21 cellular contexts compared by ENCODE assay signal in genomic region chr3:142417302-142417701, GRCh38. TPM values are rescaled to one million over a fixed set of nuclear protein-coding genes. Genes with fewer than 3 reads are reported as not detected.
DNase-seq lines count a peak whose midpoint lies in the region; ATAC-seq, FAIRE-seq and TF ChIP-seq lines count a peak whose summit lies in the region.
"Had no signal": no experiment of that assay in that cellular context is flagged by ENCODE, and none has a peak within 500 bp of the region (broad histone marks: within the 10 kb centered on the region; RNA-seq: fewer than 3 reads in every experiment).

No MANE protein-coding gene starts in this region.

- CTCF ChIA-PET in K562 (lab: Yijun Ruan, JAX; ENCODE audit: low intra/inter-chr PET ratio), result no interaction called here
- CTCF ChIA-PET in HepG2 (lab: Yijun Ruan, JAX; ENCODE audit: low intra/inter-chr PET ratio, low total read pairs), result no interaction called here
- CTCF ChIA-PET in naive thymus-derived CD4-positive, alpha-beta T cell (lab: Charles Lee), result no interaction called here

- POLR2A ChIA-PET in K562 (lab: Yijun Ruan, JAX), result interaction anchor here (0.7 kb wide), 1 partner anchor 22 kb away, joined by 3 read pairs; no protein-coding TSS in a partner anchor
- POLR2A ChIA-PET in HepG2 (lab: Yijun Ruan, JAX), result no interaction called here
- POLR2A ChIA-PET in naive thymus-derived CD4-positive, alpha-beta T cell (lab: Charles Lee), result no interaction called here

- H3K27ac ChIP-seq in K562 (ENCODE audit: extremely low read depth, low read depth, low read length), result no peak overlapping the region
- no peak overlapping the region for H3K27ac ChIP-seq in HepG2 (ENCODE audit: extremely low read length, insufficient read depth, low read length)
- H3K27ac ChIP-seq in small intestine (ENCODE audit: low read depth in 1 of 2, low read length in 1 of 2), result no peak overlapping the region
- no peak overlapping the region for H3K27ac ChIP-seq in naive thymus-derived CD4-positive, alpha-beta T cell (ENCODE audit: low read depth, low read length)
- H3K27ac ChIP-seq: BLaER1, C4-2B, GM23248 had no signal

- H3K27ac Mint-ChIP-seq in activated naive CD4-positive, alpha-beta T cell treated with anti-CD3 and anti-CD28 coated beads, Interleukin-2, amount 50 U/mL, for 24 hours, result peak overlapping the region; percentile 65
- no peak overlapping the region for H3K27ac Mint-ChIP-seq in activated naive CD4-positive, alpha-beta T cell treated with anti-CD3 and anti-CD28 coated beads, Interleukin-2, amount 50 U/mL, for 72 hours
- peak overlapping the region in 1 of 9 donors; percentile 52 for H3K27ac Mint-ChIP-seq in naive thymus-derived CD4-positive, alpha-beta T cell
- H3K27ac Mint-ChIP-seq: B cell; CD4-positive, CD25-positive, alpha-beta regulatory T cell; CD8-positive, alpha-beta T cell; HFFc6 had no signal

- H3K36me3 Mint-ChIP-seq in activated naive CD4-positive, alpha-beta T cell treated with anti-CD3 and anti-CD28 coated beads, Interleukin-2, amount 50 U/mL, for 24 hours, result peaks cover 22% of the 10 kb centered on the region
- H3K36me3 Mint-ChIP-seq in activated naive CD4-positive, alpha-beta T cell treated with anti-CD3 and anti-CD28 coated beads, Interleukin-2, amount 50 U/mL, for 72 hours, result peaks cover 0 to 2% of the 10 kb centered on the region in 2 donors
- peaks cover 0 to 52% (median 33%) of the 10 kb centered on the region in 5 donors for H3K36me3 Mint-ChIP-seq in naive thymus-derived CD4-positive, alpha-beta T cell

- H4K20me1 ChIP-seq in K562 (replicated peaks; ENCODE audit: control insufficient read depth, insufficient read depth, low read length) (no peaks in the 10 kb centered on the region), HepG2 (ENCODE audit: insufficient read depth, low read length) (no peaks in the 10 kb centered on the region)
- H4K20me1 ChIP-seq: BLaER1 had no signal

- TF ChIP-seq POLR2A in K562 (conservative IDR thresholded peaks at IDR 0.05) (no peak), HepG2 (IDR thresholded peaks at IDR 0.05; ENCODE audit: insufficient read depth in 1 of 2, low read depth in 2 of 2, low read length in 2 of 2) (no peak)

- TF ChIP-seq CTCF in K562 (IDR thresholded peaks at IDR 0.05 in 2 of 3, conservative IDR thresholded peaks at IDR 0.05 in 1 of 3; ENCODE audit: insufficient read depth in 2 of 3, low read depth in 1 of 3, low read length in 3 of 3) (no peak), HepG2 (CRISPR knock-in tag; IDR thresholded peaks at IDR 0.05) (no peak)

- in situ Hi-C loops in K562 (cut with MboI) (no loop called here), HepG2 (cut with HindIII; ENCODE audit: extremely low pct_ligation_motif_present, low pct_unique_long_range_greater_than_20kb) (no loop called here)

- H3K9ac ChIP-seq in K562 (ENCODE audit: insufficient read depth in 1 of 2, low read depth in 2 of 2, low read length in 2 of 2) (no peak overlapping the region), HepG2 (ENCODE audit: insufficient read depth, low read depth, low read length) (no peak overlapping the region)
- H3K9ac ChIP-seq: BLaER1, GM23248 had no signal

- H3K27me3 ChIP-seq in K562 (ENCODE audit: control insufficient read depth in 2 of 2, insufficient read depth in 2 of 2, low read length in 2 of 2), result no peaks in the 10 kb centered on the region
- no peaks in the 10 kb centered on the region for H3K27me3 ChIP-seq in HepG2 (ENCODE audit: control insufficient read depth in 1 of 2, insufficient read depth in 2 of 2, low read length in 2 of 2)
- no peaks in the 10 kb centered on the region for H3K27me3 ChIP-seq in small intestine (ENCODE audit: control insufficient read depth in 2 of 2, insufficient read depth in 2 of 2, low read length in 2 of 2)
- no peaks in the 10 kb centered on the region for H3K27me3 ChIP-seq in naive thymus-derived CD4-positive, alpha-beta T cell (ENCODE audit: control insufficient read depth in 2 of 2, insufficient read depth in 2 of 2, low read length in 2 of 2)
- H3K27me3 ChIP-seq: BLaER1 had no signal

- no peaks in the 10 kb centered on the region for H3K9me3 ChIP-seq in K562 (replicated peaks; ENCODE audit: control insufficient read depth, insufficient read depth, low read depth, low read length)
- H3K9me3 ChIP-seq in HepG2 (ENCODE audit: low read length), result no peaks in the 10 kb centered on the region
- no peaks in the 10 kb centered on the region for H3K9me3 ChIP-seq in small intestine (ENCODE audit: control insufficient read depth, low read depth)
- H3K9me3 ChIP-seq in naive thymus-derived CD4-positive, alpha-beta T cell (ENCODE audit: control insufficient read depth in 2 of 3, low read length in 3 of 3), result no peaks in the 10 kb centered on the region
- H3K9me3 ChIP-seq: BLaER1, Caco-2, HAP-1 had no signal

- no peaks in the 10 kb centered on the region for H3K4me1 Mint-ChIP-seq in activated naive CD4-positive, alpha-beta T cell treated with anti-CD3 and anti-CD28 coated beads, Interleukin-2, amount 50 U/mL, for 24 hours
- H3K4me1 Mint-ChIP-seq in naive thymus-derived CD4-positive, alpha-beta T cell, result no peaks in the 10 kb centered on the region
- H3K4me1 Mint-ChIP-seq: B cell had no signal

- ATAC-seq in activated naive CD4-positive, alpha-beta T cell treated with anti-CD3 and anti-CD28 coated beads, Interleukin-2, amount 50 U/mL, for 72 hours, result no peak
- ATAC-seq in K562 (no peak), HepG2 (no peak), HG03095 (IDR thresholded peaks at IDR 0.05; ENCODE audit: unreplicated experiment) (no peak)
- ATAC-seq in naive thymus-derived CD4-positive, alpha-beta T cell, result no peak
- ATAC-seq: CD8-positive, alpha-beta T cell had no signal

- H3K27me3 Mint-ChIP-seq in activated naive CD4-positive, alpha-beta T cell treated with anti-CD3 and anti-CD28 coated beads, Interleukin-2, amount 50 U/mL, for 24 hours, result no peaks in the 10 kb centered on the region
- H3K27me3 Mint-ChIP-seq in naive thymus-derived CD4-positive, alpha-beta T cell, result no peaks in the 10 kb centered on the region
- H3K27me3 Mint-ChIP-seq: B cell; CD4-positive, CD25-positive, alpha-beta regulatory T cell had no signal

- H3K4me3 Mint-ChIP-seq in activated naive CD4-positive, alpha-beta T cell treated with anti-CD3 and anti-CD28 coated beads, Interleukin-2, amount 50 U/mL, for 24 hours, result no peak overlapping the region
- H3K4me3 Mint-ChIP-seq in naive thymus-derived CD4-positive, alpha-beta T cell, result no peak overlapping the region
- H3K4me3 Mint-ChIP-seq: B cell; CD4-positive, CD25-positive, alpha-beta regulatory T cell; CD8-positive, alpha-beta T cell; HFFc6 had no signal

- intact Hi-C loops in K562 (cut with micrococcal nuclease) (no loop called here), HepG2 (cut with micrococcal nuclease; ENCODE audit: unreplicated experiment) (no loop called here)
- intact Hi-C loops in naive thymus-derived CD4-positive, alpha-beta T cell (cut with micrococcal nuclease), result no loop called here

- no TSS peak for BruUV-seq in K562 (replicated peaks; lab: Mats Ljungman, UMichigan)
- BruUV-seq in HepG2 (replicated peaks; lab: Mats Ljungman, UMichigan), result no TSS peak

- no peak for DNase-seq in activated naive CD4-positive, alpha-beta T cell treated with anti-CD3 and anti-CD28 coated beads, Interleukin-2, amount 50 U/mL, for 72 hours (ENCODE audit: low spot score in 2 of 2)
- DNase-seq in K562 (ENCODE audit: extremely low read depth in 1 of 4, low spot score in 3 of 4) (no peak), HepG2 (ENCODE audit: low spot score) (peak; percentile 23), small intestine (peak; percentile 44), ecto neural progenitor cell (ENCODE audit: low spot score) (no peak)
- no peak for DNase-seq in naive thymus-derived CD4-positive, alpha-beta T cell
- DNase-seq: 8988T; Caco-2; CD4-positive, CD25-positive, alpha-beta regulatory T cell; CD8-positive, alpha-beta T cell; DMS153; DND-41; GM23248; HFFc6 had no signal

- FAIRE-seq in K562 (lab: Jason Lieb, UNC) (no peak), HepG2 (lab: Jason Lieb, UNC) (no peak), small intestine (lab: Jason Lieb, UNC) (no peak)
- FAIRE-seq: GM12892 had no signal

- no peak for TF ChIP-seq EP300 in K562 (IDR thresholded peaks at IDR 0.05; ENCODE audit: low read length)
- TF ChIP-seq EP300 in HepG2 (IDR thresholded peaks at IDR 0.05; ENCODE audit: low read depth in 2 of 2, low read length in 2 of 2), result no peak
- TF ChIP-seq EP300 in HepG2 (CRISPR knock-in tag; IDR thresholded peaks at IDR 0.05; ENCODE audit: borderline replicate concordance), result no peak

- H2AFZ ChIP-seq in K562 (ENCODE audit: low read depth, low read length) (no peak overlapping the region), HepG2 (ENCODE audit: low read length) (no peak overlapping the region)
- H2AFZ ChIP-seq: GM23248 had no signal

- no peaks in the 10 kb centered on the region for H3K79me2 ChIP-seq in K562 (ENCODE audit: control insufficient read depth, insufficient read depth, low read length)
- no peaks in the 10 kb centered on the region for H3K79me2 ChIP-seq in HepG2 (ENCODE audit: insufficient read depth, low read length)

- H3K9me3 Mint-ChIP-seq in activated naive CD4-positive, alpha-beta T cell treated with anti-CD3 and anti-CD28 coated beads, Interleukin-2, amount 50 U/mL, for 24 hours, result no peaks in the 10 kb centered on the region
- H3K9me3 Mint-ChIP-seq in activated naive CD4-positive, alpha-beta T cell treated with anti-CD3 and anti-CD28 coated beads, Interleukin-2, amount 50 U/mL, for 72 hours, result no peaks in the 10 kb centered on the region
- H3K9me3 Mint-ChIP-seq in naive thymus-derived CD4-positive, alpha-beta T cell, result peaks cover 0 to 1% (median 0%) of the 10 kb centered on the region in 11 donors
- H3K9me3 Mint-ChIP-seq: CD4-positive, CD25-positive, alpha-beta regulatory T cell; CD8-positive, alpha-beta T cell; HFFc6 had no signal

- H3K9me1 ChIP-seq in K562 (ENCODE audit: control insufficient read depth, insufficient read depth, low read length), result no peaks in the 10 kb centered on the region

- WGBS in K562 (ENCODE audit: insufficient coverage, low coverage, missing lambda C conversion rate), result 73% methylated on average over 1 of the region's 1 CpG
- 82% methylated on average over 1 of the region's 1 CpG for WGBS in HepG2 (ENCODE audit: low lambda C conversion rate)
- 20 to 61% (median 46%) methylated on average over 1 of the region's 1 CpG for WGBS in small intestine, 3 donors

- H3K4me2 ChIP-seq in K562 (ENCODE audit: insufficient read depth, low read length) (no peak overlapping the region), HepG2 (ENCODE audit: low read depth, low read length) (no peak overlapping the region)
- H3K4me2 ChIP-seq: BLaER1 had no signal

- no peak for TF ChIP-seq RAD21 in K562 (CRISPR knock-in tag; conservative IDR thresholded peaks at IDR 0.05 in 1 of 2, IDR thresholded peaks at IDR 0.05 in 1 of 2)
- TF ChIP-seq RAD21 in HepG2 (CRISPR knock-in tag; IDR thresholded peaks at IDR 0.05), result no peak

- H3K4me1 ChIP-seq in K562 (replicated peaks in 1 of 2; ENCODE audit: control insufficient read depth in 2 of 2, insufficient read depth in 2 of 2, low read length in 2 of 2) (no peaks in the 10 kb centered on the region), HepG2 (ENCODE audit: insufficient read depth, low read length) (peaks cover 9% of the 10 kb centered on the region), small intestine (ENCODE audit: control insufficient read depth in 2 of 2, insufficient read depth in 1 of 2, low read depth in 1 of 2, low read length in 1 of 2) (no peaks in the 10 kb centered on the region)
- H3K4me1 ChIP-seq in naive thymus-derived CD4-positive, alpha-beta T cell (ENCODE audit: control insufficient read depth in 2 of 2, insufficient read depth in 2 of 2, low read length in 2 of 2), result no peaks in the 10 kb centered on the region
- H3K4me1 ChIP-seq: BLaER1, HAP-1 had no signal

- no peak overlapping the region for H3K4me3 ChIP-seq in K562
- no peak overlapping the region for H3K4me3 ChIP-seq in HepG2 (replicated peaks in 1 of 3; ENCODE audit: insufficient read depth in 1 of 3, low read depth in 2 of 3, low read length in 3 of 3)
- H3K4me3 ChIP-seq in small intestine (ENCODE audit: low read depth in 1 of 2, low read length in 2 of 2), result no peak overlapping the region
- no peak overlapping the region for H3K4me3 ChIP-seq in naive thymus-derived CD4-positive, alpha-beta T cell (ENCODE audit: low read length)
- H3K4me3 ChIP-seq: BLaER1, GM23248, HAP-1 had no signal

- peaks cover 74% of the 10 kb centered on the region for H3K36me3 ChIP-seq in K562 (ENCODE audit: control insufficient read depth, insufficient read depth, low read length)
- peaks cover 2 to 31% of the 10 kb centered on the region in 2 experiments; a peak in 3 of 5 replicates for H3K36me3 ChIP-seq in HepG2 (replicated peaks in 1 of 2; ENCODE audit: control insufficient read depth in 1 of 2, insufficient read depth in 2 of 2, low read length in 2 of 2)
- peaks cover 2 to 10% of the 10 kb centered on the region in 2 donors for H3K36me3 ChIP-seq in small intestine (ENCODE audit: control insufficient read depth in 2 of 2, insufficient read depth in 2 of 2, low read length in 2 of 2)
- peaks cover 5 to 55% (median 19%) of the 10 kb centered on the region in 3 experiments for H3K36me3 ChIP-seq in naive thymus-derived CD4-positive, alpha-beta T cell (ENCODE audit: control insufficient read depth in 2 of 3, insufficient read depth in 3 of 3, low read length in 3 of 3)

RNA-seq across cellular contexts. Expression of gene XRN1, which starts 30.5 kb away (rescaled TPM):
- total RNA-seq in activated naive CD4-positive, alpha-beta T cell treated with anti-CD3 and anti-CD28 coated beads, Interleukin-2, amount 50 U/mL, for 72 hours, result 10 to 100 TPM; 60.4 to 79.2 TPM
- total RNA-seq in K562 (2011; cell fraction: chromatin; rRNA removed; ENCODE audit: low replicate concordance), result 49.2 and 215 TPM in 2 replicates
- 16.2 and 31.5 TPM in 2 replicates for total RNA-seq in K562 (2011; cell fraction: nucleolus; rRNA removed)
- 48.9 and 50.1 TPM in 2 replicates for total RNA-seq in K562 (2011; cell fraction: nucleoplasm; rRNA removed)
- total RNA-seq in K562 (2014; rRNA removed) (20.6 and 28.4 TPM in 2 replicates), K562 (2014; rRNA removed; fragmentation: Illumina TruSeq; extraction: Trizol) (27.3 and 31.6 TPM in 2 replicates), K562 (2015; rRNA removed; fragmentation: Illumina TruSeq; extraction: Trizol) (19.9 and 24.6 TPM in 2 replicates), K562 (2021) (17.2 and 22.0 TPM in 2 replicates), HepG2 (2016; rRNA removed; fragmentation: Illumina TruSeq; extraction: Trizol) (13.2 and 18.1 TPM in 2 replicates)
- polyA plus RNA-seq in K562 (2011; rRNA removed) (18.0 and 21.0 TPM in 2 replicates), K562 (2014; fragmentation: Illumina TruSeq; extraction: Trizol) (11.5 and 12.3 TPM in 2 replicates), K562 (2014; fragmentation: Nextera tagmentation; extraction: Ambion mirVana) (1 to 10 TPM; 3.1 to 7.2 TPM), K562 (2014; rRNA removed) (6.1 and 14.3 TPM in 2 replicates), HepG2 (2011; rRNA removed) (11.2 and 13.3 TPM in 2 replicates), small intestine (10 to 100 TPM in 1 of 3 donors, 1 to 10 TPM in 2; 4.8 to 11.0 (median 7.3) TPM)
- polyA plus RNA-seq in K562 (2011; cell fraction: cytosol; rRNA removed), result 2.0 and 4.0 TPM in 2 replicates
- polyA plus RNA-seq in K562 (2011; cell fraction: nucleus; rRNA removed), result 28.9 and 30.4 TPM in 2 replicates
- 6.9 and 7.2 TPM in 2 replicates for polyA plus RNA-seq in K562 (2012)
- 73.0 and 94.1 TPM in 2 replicates for polyA minus RNA-seq in K562 (2011; rRNA and poly(A)+ RNA removed)
- polyA minus RNA-seq in K562 (2011; cell fraction: cytosol; rRNA and poly(A)+ RNA removed), result 19.4 and 26.7 TPM in 2 replicates
- 57.6 and 127 TPM in 2 replicates for polyA minus RNA-seq in K562 (2011; cell fraction: nucleus; rRNA and poly(A)+ RNA removed)
- total RNA-seq in HepG2 (2016; cell fraction: cytosol; rRNA removed; fragmentation: Illumina TruSeq; extraction: Trizol; ENCODE audit: low read depth), result 4.5 and 8.0 TPM in 2 replicates
- 13.9 and 16.6 TPM in 2 replicates for total RNA-seq in HepG2 (2016; cell fraction: insoluble cytoplasmic fraction; rRNA removed; fragmentation: Illumina TruSeq; extraction: Trizol)
- 4.3 TPM in 2 replicates for total RNA-seq in HepG2 (2016; cell fraction: membrane; rRNA removed; fragmentation: Illumina TruSeq; extraction: Trizol)
- 39.7 and 42.2 TPM in 2 replicates for total RNA-seq in HepG2 (2016; cell fraction: nucleus; rRNA removed; fragmentation: Illumina TruSeq; extraction: Trizol)
- polyA plus RNA-seq in HepG2 (2011; cell fraction: cytosol; rRNA removed), result 1.7 and 3.0 TPM in 2 replicates
- 11.6 and 15.9 TPM in 2 replicates for polyA plus RNA-seq in HepG2 (2011; cell fraction: nucleus; rRNA removed)
- polyA plus RNA-seq in HepG2 (2012), result 9.1 and 10.4 TPM in 2 replicates
- polyA plus RNA-seq in HepG2 (2016; cell fraction: cytosol; fragmentation: Illumina TruSeq; extraction: Trizol; ENCODE audit: low read depth), result 0.18 and 0.20 TPM in 2 replicates
- polyA plus RNA-seq in HepG2 (2016; cell fraction: insoluble cytoplasmic fraction; fragmentation: Illumina TruSeq; extraction: Trizol; ENCODE audit: low read depth), result 5.3 and 5.5 TPM in 2 replicates
- 0.53 and 0.72 TPM in 2 replicates for polyA plus RNA-seq in HepG2 (2016; cell fraction: membrane; fragmentation: Illumina TruSeq; extraction: Trizol; ENCODE audit: low read depth)
- 10.6 and 13.2 TPM in 2 replicates for polyA plus RNA-seq in HepG2 (2016; cell fraction: nucleus; fragmentation: Illumina TruSeq; extraction: Trizol; ENCODE audit: insufficient read depth, low read depth)
- 13.8 and 13.9 TPM in 2 replicates for polyA minus RNA-seq in HepG2 (2011; rRNA and poly(A)+ RNA removed; ENCODE audit: low replicate concordance)
- 20.5 and 24.2 TPM in 2 replicates for polyA minus RNA-seq in HepG2 (2011; cell fraction: cytosol; rRNA and poly(A)+ RNA removed)
- 161 and 189 TPM in 2 replicates for polyA minus RNA-seq in HepG2 (2011; cell fraction: nucleus; rRNA and poly(A)+ RNA removed)
- total RNA-seq in naive thymus-derived CD4-positive, alpha-beta T cell, result 100 to 1,000 TPM in 3 of 5 experiments, 10 to 100 TPM in 2; 86.1 to 123 (median 103) TPM
- polyA plus RNA-seq in naive thymus-derived CD4-positive, alpha-beta T cell, result 10 to 100 TPM; 40.9 to 84.1 TPM

Comparison
In these comparisons a context has a peak if more than half of its experiments do, and no peak if none do; other contexts are left out.
1. DNase-seq: peak in HepG2 (single experiment) and small intestine (single experiment); none in activated naive CD4-positive, alpha-beta T cell treated with anti-CD3 and anti-CD28 coated beads, Interleukin-2, amount 50 U/mL, for 72 hours (0 of 2), K562 (0 of 4), naive thymus-derived CD4-positive, alpha-beta T cell (0 of 9) and ecto neural progenitor cell (single experiment).